In genomic region chr9:112267086-112267485, GRCh38 we compare ENCODE assay signal across 3 cellular contexts.
A peak's percentile ranks its signal among the peaks of the same experiment; 100 is the strongest.
DNase-seq lines count a peak whose midpoint lies in the region; ATAC-seq and TF ChIP-seq lines count a peak whose summit lies in the region.
"Not testable (repeated sequence)": the region's sequence is repeated elsewhere in the genome, so short reads cannot be mapped to it uniquely, and the experiment has no call there.

No MANE protein-coding gene starts in this region.

- H3K4me1 ChIP-seq in trophoblast cell (ENCODE audit: control insufficient read depth in 1 of 2, insufficient read depth in 2 of 2, low read length in 2 of 2) = not testable (repeated sequence)

- TF ChIP-seq CTCF in WTC11 (IDR thresholded peaks at IDR 0.05) = not testable (repeated sequence)

- not testable (repeated sequence) for H3K4me3 ChIP-seq in trophoblast cell (ENCODE audit: low read depth, low read length)

- H2BK12ac ChIP-seq in trophoblast cell (ENCODE audit: low read length) = not testable (repeated sequence)

- H3K27ac Mint-ChIP-seq in WTC11 = not testable (repeated sequence)

- CTCF ChIA-PET in WTC11 (lab: Charles Lee) = interaction anchor here (0.7 kb wide), 1 partner anchor 168 kb away, joined by 3 read pairs; no protein-coding TSS in a partner anchor

- POLR2A ChIA-PET in WTC11 (lab: Charles Lee) = interaction anchor here (0.7 kb wide), 1 partner anchor 169 kb away, joined by 4 read pairs; no protein-coding TSS in a partner anchor

- peak; percentile 13 for DNase-seq in ELF-1 (ENCODE audit: low read depth, low spot score)
- peak; percentile 40 for DNase-seq in WTC11 (ENCODE audit: low spot score)
- DNase-seq in trophoblast cell = peak; percentile 50 to 58

- not testable (repeated sequence) for H3K79me2 ChIP-seq in trophoblast cell (ENCODE audit: control insufficient read depth, insufficient read depth, low read length, poor library complexity)

- H3K9me3 Mint-ChIP-seq in WTC11 = not testable (repeated sequence)

- H3K79me1 ChIP-seq in trophoblast cell (ENCODE audit: low read length) = not testable (repeated sequence)

- H3K18ac ChIP-seq in trophoblast cell (ENCODE audit: low read length) = not testable (repeated sequence)

- H3K4me2 ChIP-seq in trophoblast cell (ENCODE audit: low read length) = not testable (repeated sequence)

- not testable (repeated sequence) for H2BK5ac ChIP-seq in trophoblast cell (ENCODE audit: low read depth, low read length, poor library complexity)

- H4K91ac ChIP-seq in trophoblast cell (ENCODE audit: low read depth, low read length) = not testable (repeated sequence)

- H2BK120ac ChIP-seq in trophoblast cell (ENCODE audit: insufficient read depth, low read length, poor library complexity) = not testable (repeated sequence)

- H3K4me3 Mint-ChIP-seq in WTC11 = not testable (repeated sequence)

- not testable (repeated sequence) for H2AK5ac ChIP-seq in trophoblast cell (ENCODE audit: low read length)

- not testable (repeated sequence) for H3K23ac ChIP-seq in trophoblast cell (ENCODE audit: low read length)

- not testable (repeated sequence) for H3K9me3 ChIP-seq in trophoblast cell (ENCODE audit: insufficient read depth, low read depth, low read length)

- H4K8ac ChIP-seq in trophoblast cell (ENCODE audit: low read depth, low read length) = not testable (repeated sequence)

- H3K27me3 ChIP-seq in trophoblast cell (ENCODE audit: insufficient read depth, low read length) = not testable (repeated sequence)

- not testable (repeated sequence) for H3K27ac ChIP-seq in trophoblast cell (ENCODE audit: low read depth, low read length)

- not testable (repeated sequence) for H4K12ac ChIP-seq in trophoblast cell (ENCODE audit: low read depth, low read length)

- not testable (repeated sequence) for H3K27me3 Mint-ChIP-seq in WTC11 (ENCODE audit: low read depth)

- ATAC-seq in WTC11 = not testable (repeated sequence)

- H3K4me1 Mint-ChIP-seq in WTC11 = peaks cover 13% of the 10 kb centered on the region

- H3K36me3 ChIP-seq in trophoblast cell (ENCODE audit: control insufficient read depth in 1 of 2, insufficient read depth in 2 of 2, low read length in 2 of 2) = not testable (repeated sequence)

- not testable (repeated sequence) for H3K36me3 Mint-ChIP-seq in WTC11

- not testable (repeated sequence) for H3K14ac ChIP-seq in trophoblast cell (ENCODE audit: low read length)

- not testable (repeated sequence) for H3K9ac ChIP-seq in trophoblast cell (ENCODE audit: low read length)

- WGBS in trophoblast cell (ENCODE audit: extremely low coverage, insufficient coverage, insufficient read length) = no CpG with 5 or more reads among the region's 16 CpGs

- not testable (repeated sequence) for H2AFZ ChIP-seq in trophoblast cell (ENCODE audit: insufficient read depth, low read length, poor library complexity)

- H3K4ac ChIP-seq in trophoblast cell (ENCODE audit: low read depth, low read length) = not testable (repeated sequence)
